Comparison of ENCODE assay signal across 17 cellular contexts in the genomic region with DNA sequence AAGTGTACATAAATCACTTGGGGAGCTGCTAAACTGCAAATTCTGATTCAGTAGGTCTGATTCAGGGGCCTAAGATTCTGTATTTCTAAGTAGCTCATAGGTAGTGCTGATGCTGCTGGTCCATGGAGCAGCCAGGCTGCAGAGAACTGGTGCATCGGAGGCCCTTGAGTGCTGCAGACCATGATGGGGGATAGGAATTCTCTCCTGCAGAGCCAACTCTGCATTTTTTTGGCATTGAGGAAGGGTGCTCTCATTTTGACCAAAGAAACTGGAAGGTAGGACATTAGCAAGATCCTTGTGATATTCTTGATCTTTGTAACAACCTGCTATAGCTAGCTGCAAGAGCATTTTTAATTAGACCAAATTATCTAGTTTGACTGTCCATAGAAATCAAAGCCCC. TPM values are rescaled to one million over a fixed set of nuclear protein-coding genes. Genes with fewer than 3 reads are reported as not detected.
DNase-seq lines count a peak whose midpoint lies in the region; ATAC-seq, FAIRE-seq and TF ChIP-seq lines count a peak whose summit lies in the region.
"Had no signal": no experiment of that assay in that cellular context is flagged by ENCODE, and none has a peak within 500 bp of the region (broad histone marks: within the 10 kb centered on the region; RNA-seq: fewer than 3 reads in every experiment).

No MANE protein-coding gene starts in this region.

- peak; percentile 53 for FAIRE-seq in GM12892 (lab: Jason Lieb, UNC)
- peak; percentile 15 for FAIRE-seq in K562 (lab: Jason Lieb, UNC)

- peak overlapping the region; percentile 31 for H3K27ac ChIP-seq in AG04450 (ENCODE audit: low read depth, low read length)
- H3K27ac ChIP-seq in K562 (ENCODE audit: extremely low read depth, low read depth, low read length), result no peak overlapping the region; the same call in 2 of the 3 replicates
- peak overlapping the region; percentile 90 for H3K27ac ChIP-seq in naive thymus-derived CD4-positive, alpha-beta T cell (ENCODE audit: low read depth, low read length)
- H3K27ac ChIP-seq in breast epithelium, result peak overlapping the region in 1 of 2 donors; percentile 19
- H3K27ac ChIP-seq: epithelial cell of prostate, ovary had no signal

- no peaks in the 10 kb centered on the region for H3K9me1 ChIP-seq in K562 (ENCODE audit: control insufficient read depth, insufficient read depth, low read length)

- H3K79me2 ChIP-seq in K562 (ENCODE audit: control insufficient read depth, insufficient read depth, low read length), result peaks cover 55% of the 10 kb centered on the region

- no peak overlapping the region for H3K4me2 ChIP-seq in K562 (ENCODE audit: insufficient read depth, low read length)

- H3K4me1 ChIP-seq in K562 (replicated peaks in 1 of 2; ENCODE audit: control insufficient read depth in 2 of 2, insufficient read depth in 2 of 2, low read length in 2 of 2), result peaks cover 18 to 21% of the 10 kb centered on the region in 2 experiments
- H3K4me1 ChIP-seq in naive thymus-derived CD4-positive, alpha-beta T cell (ENCODE audit: control insufficient read depth in 2 of 2, insufficient read depth in 2 of 2, low read length in 2 of 2), result peaks cover 0 to 8% of the 10 kb centered on the region in 2 donors
- peaks cover 0 to 3% of the 10 kb centered on the region in 2 donors for H3K4me1 ChIP-seq in breast epithelium

- peaks cover 20 to 41% (median 26%) of the 10 kb centered on the region in 7 donors for H3K4me1 Mint-ChIP-seq in naive thymus-derived CD4-positive, alpha-beta T cell

- no peak for ATAC-seq in K562
- no peak for ATAC-seq in naive thymus-derived CD4-positive, alpha-beta T cell
- no peak for ATAC-seq in GM19324 (IDR thresholded peaks at IDR 0.05; ENCODE audit: low FRiP score, unreplicated experiment)

- no peak for TF ChIP-seq EP300 in K562 (IDR thresholded peaks at IDR 0.05; ENCODE audit: low read length)

- DNase-seq in AG04450 (ENCODE audit: low read depth, low spot score), result no peak
- no peak for DNase-seq in GM12892 (ENCODE audit: insufficient read length)
- DNase-seq in K562 (ENCODE audit: extremely low read depth in 1 of 4, low spot score in 3 of 4), result no peak
- no peak for DNase-seq in naive thymus-derived CD4-positive, alpha-beta T cell
- DNase-seq in breast epithelium (ENCODE audit: low spot score in 2 of 2), result no peak
- no peak for DNase-seq in medulla oblongata (ENCODE audit: extremely low spot score)
- DNase-seq in NCI-H128 (lab: John Stamatoyannopoulos, UW; ENCODE audit: unreplicated experiment), result no peak
- DNase-seq: activated CD4-positive, alpha-beta T cell treated with anti-CD3 and anti-CD28 coated beads for 1 hour; hippocampal formation; NCI-H2171 treated with DMSO at 0.1 percent for 48 hours; ovary; stimulated activated CD4-positive, alpha-beta T cell treated with anti-CD3 and anti-CD28 coated beads, Interleukin-1b, Interleukin-23, amount 100 ng/mL, for 48 hours; stimulated activated CD8-positive, alpha-beta memory T cell treated with anti-CD3 and anti-CD28 coated beads, Interleukin-4, amount 100 ng/mL, for 48 hours; SW 1271 had no signal

- no peak overlapping the region for H3K9ac ChIP-seq in K562 (ENCODE audit: insufficient read depth in 1 of 2, low read depth in 2 of 2, low read length in 2 of 2)

- H4K20me1 ChIP-seq in K562 (replicated peaks; ENCODE audit: control insufficient read depth, insufficient read depth, low read length), result no peaks in the 10 kb centered on the region

- peaks cover 0 to 28% (median 11%) of the 10 kb centered on the region in 5 donors for H3K27me3 Mint-ChIP-seq in naive thymus-derived CD4-positive, alpha-beta T cell

- peak overlapping the region in 9 of 10 donors; percentile 47 to 73 (median 67) for H3K4me3 Mint-ChIP-seq in naive thymus-derived CD4-positive, alpha-beta T cell

- TF ChIP-seq RAD21 in K562 (CRISPR knock-in tag; conservative IDR thresholded peaks at IDR 0.05 in 1 of 2, IDR thresholded peaks at IDR 0.05 in 1 of 2), result no peak

- H3K36me3 Mint-ChIP-seq in naive thymus-derived CD4-positive, alpha-beta T cell, result peaks cover 0 to 24% (median 8%) of the 10 kb centered on the region in 5 donors

- in situ Hi-C loops in K562 (cut with MboI), result no loop called here

- 81% methylated on average over 1 of the region's 1 CpG for WGBS in K562 (ENCODE audit: insufficient coverage, low coverage, missing lambda C conversion rate)

- no TSS peak for BruUV-seq in K562 (replicated peaks; lab: Mats Ljungman, UMichigan)

- no peak for TF ChIP-seq POLR2A in GM12892 (IDR thresholded peaks at IDR 0.05; ENCODE audit: low read depth, low read length)
- peak; percentile 25; the same call in 1 of the 2 replicates for TF ChIP-seq POLR2A in K562 (conservative IDR thresholded peaks at IDR 0.05)
- TF ChIP-seq POLR2A in breast epithelium (IDR thresholded peaks at IDR 0.05), result no peak

- H3K4me3 ChIP-seq in AG04450 (ENCODE audit: low read depth, low read length) (peak overlapping the region; percentile 87; the same call in 1 of the 2 replicates), K562 (no peak overlapping the region), breast epithelium (no peak overlapping the region)
- no peak overlapping the region for H3K4me3 ChIP-seq in naive thymus-derived CD4-positive, alpha-beta T cell (ENCODE audit: low read length)
- H3K4me3 ChIP-seq: ovary had no signal

- no peaks in the 10 kb centered on the region for H3K9me3 Mint-ChIP-seq in naive thymus-derived CD4-positive, alpha-beta T cell

- no peak overlapping the region for H2AFZ ChIP-seq in K562 (ENCODE audit: low read depth, low read length)

- no peak for TF ChIP-seq CTCF in AG04450 (IDR thresholded peaks at IDR 0.05; ENCODE audit: low read depth, low read length)
- TF ChIP-seq CTCF in K562 (IDR thresholded peaks at IDR 0.05 in 2 of 3, conservative IDR thresholded peaks at IDR 0.05 in 1 of 3; ENCODE audit: insufficient read depth in 2 of 3, low read depth in 1 of 3, low read length in 3 of 3), result no peak
- no peak for TF ChIP-seq CTCF in breast epithelium (IDR thresholded peaks at IDR 0.05)

- H3K27me3 ChIP-seq in AG04450 (ENCODE audit: control insufficient read depth, insufficient read depth, low read length) (no peaks in the 10 kb centered on the region), K562 (ENCODE audit: control insufficient read depth in 2 of 2, insufficient read depth in 2 of 2, low read length in 2 of 2) (no peaks in the 10 kb centered on the region), breast epithelium (peaks cover 0 to 14% of the 10 kb centered on the region in 2 donors)
- no peaks in the 10 kb centered on the region for H3K27me3 ChIP-seq in naive thymus-derived CD4-positive, alpha-beta T cell (ENCODE audit: control insufficient read depth in 2 of 2, insufficient read depth in 2 of 2, low read length in 2 of 2)
- H3K27me3 ChIP-seq: ovary, vagina had no signal

- H3K9me3 ChIP-seq in AG04450 (ENCODE audit: control insufficient read depth, insufficient read depth, low read length), result no peaks in the 10 kb centered on the region; the same call in 1 of the 2 replicates
- no peaks in the 10 kb centered on the region for H3K9me3 ChIP-seq in K562 (replicated peaks; ENCODE audit: control insufficient read depth, insufficient read depth, low read depth, low read length)
- no peaks in the 10 kb centered on the region for H3K9me3 ChIP-seq in naive thymus-derived CD4-positive, alpha-beta T cell (ENCODE audit: control insufficient read depth in 2 of 3, low read length in 3 of 3)
- H3K9me3 ChIP-seq in breast epithelium, result no peaks in the 10 kb centered on the region
- H3K9me3 ChIP-seq: ovary, vagina had no signal

- CTCF ChIA-PET in AG04450 (lab: Charles Lee) (interaction anchor here (1.2 to 2.3 kb wide), 4 partner anchors 18 to 189 kb away, joined by 4 to 16 read pairs (median 12); no protein-coding TSS in a partner anchor), K562 (lab: Yijun Ruan, JAX; ENCODE audit: low intra/inter-chr PET ratio) (no interaction called here)
- CTCF ChIA-PET in naive thymus-derived CD4-positive, alpha-beta T cell (lab: Charles Lee), result interaction anchor here (0.6 to 1.2 kb wide), 5 partner anchors 12 to 297 kb away, joined by 3 read pairs; no protein-coding TSS in a partner anchor

- H3K27ac Mint-ChIP-seq in naive thymus-derived CD4-positive, alpha-beta T cell, result peak overlapping the region; percentile 32 to 99 (median 77)

- intact Hi-C loops in K562 (cut with micrococcal nuclease) (loop anchor here (5.0 kb wide), 1 partner anchor 48 kb away; no protein-coding TSS in a partner anchor), breast epithelium (cut with DNase I; ENCODE audit: low total_unique reads) (loop anchor here (5.0 kb wide), 1 partner anchor 37 kb away; the partner anchor contains the start of gene HOXB4)
- intact Hi-C loops in naive thymus-derived CD4-positive, alpha-beta T cell (cut with micrococcal nuclease), result loop anchor here (5.0 to 10.0 kb wide), 5 partner anchors 48 to 355 kb away; partner anchors contain the start of gene ATP5MC1 (in 1 of the 2)

- POLR2A ChIA-PET in AG04450 (lab: Yijun Ruan, JAX), result interaction anchor here (0.9 to 1.8 kb wide), 7 partner anchors 19 to 57 kb away, joined by 3 to 8 read pairs (median 4); no protein-coding TSS in a partner anchor
- POLR2A ChIA-PET in K562 (lab: Yijun Ruan, JAX), result interaction anchor here (0.6 to 1.9 kb wide), 3 partner anchors 11 to 97 kb away, joined by 3 to 7 read pairs (median 3); no protein-coding TSS in a partner anchor
- POLR2A ChIA-PET in naive thymus-derived CD4-positive, alpha-beta T cell (lab: Charles Lee), result interaction anchor here (0.8 to 3.2 kb wide), 12 partner anchors 9 to 188 kb away, joined by 3 to 20 read pairs (median 4); no protein-coding TSS in a partner anchor

- H3K36me3 ChIP-seq in K562 (ENCODE audit: control insufficient read depth, insufficient read depth, low read length), result peaks cover 20% of the 10 kb centered on the region; the same call in 1 of the 3 replicates
- H3K36me3 ChIP-seq in naive thymus-derived CD4-positive, alpha-beta T cell (ENCODE audit: control insufficient read depth in 2 of 3, insufficient read depth in 3 of 3, low read length in 3 of 3), result peaks cover 0 to 5% (median 0%) of the 10 kb centered on the region in 3 experiments
- H3K36me3 ChIP-seq in breast epithelium, result no peaks in the 10 kb centered on the region
- H3K36me3 ChIP-seq: ovary, vagina had no signal

RNA-seq across cellular contexts. Expression of gene HOXB2, which starts 4.7 kb away (rescaled TPM):
- polyA plus RNA-seq in AG04450 (2011; rRNA removed) (16.3 and 17.9 TPM in 2 replicates), K562 (2011; rRNA removed) (15.9 and 16.4 TPM in 2 replicates), K562 (2014; fragmentation: Illumina TruSeq; extraction: Trizol) (32.5 and 32.6 TPM in 2 replicates), K562 (2014; fragmentation: Nextera tagmentation; extraction: Ambion mirVana) (1 to 10 TPM; 2.1 to 3.1 TPM), K562 (2014; rRNA removed) (66.4 and 97.7 TPM in 2 replicates)
- 7.4 and 10.2 TPM in 2 replicates for polyA minus RNA-seq in AG04450 (2011; rRNA and poly(A)+ RNA removed)
- 2.8 TPM for polyA plus RNA-seq in GM12892 (2012; ENCODE audit: missing spikeins)
- 18.7 and 27.7 TPM in 2 replicates for total RNA-seq in K562 (2011; cell fraction: chromatin; rRNA removed; ENCODE audit: low replicate concordance)
- total RNA-seq in K562 (2011; cell fraction: nucleolus; rRNA removed), result 34.9 and 41.4 TPM in 2 replicates
- total RNA-seq in K562 (2011; cell fraction: nucleoplasm; rRNA removed), result 30.6 and 32.7 TPM in 2 replicates
- total RNA-seq in K562 (2014; rRNA removed) (35.0 and 42.1 TPM in 2 replicates), K562 (2014; rRNA removed; fragmentation: Illumina TruSeq; extraction: Trizol) (13.0 and 16.9 TPM in 2 replicates), K562 (2015; rRNA removed; fragmentation: Illumina TruSeq; extraction: Trizol) (21.2 and 22.2 TPM in 2 replicates), K562 (2021) (74.2 and 75.5 TPM in 2 replicates), breast epithelium (10 to 100 TPM; 13.6 to 36.4 (median 19.6) TPM)
- 24.2 and 53.7 TPM in 2 replicates for polyA plus RNA-seq in K562 (2011; cell fraction: cytosol; rRNA removed)
- polyA plus RNA-seq in K562 (2011; cell fraction: nucleus; rRNA removed), result 43.7 and 75.1 TPM in 2 replicates
- polyA plus RNA-seq in K562 (2012), result 50.1 and 61.9 TPM in 2 replicates
- polyA minus RNA-seq in K562 (2011; rRNA and poly(A)+ RNA removed), result 5.8 and 6.4 TPM in 2 replicates
- 7.7 and 8.4 TPM in 2 replicates for polyA minus RNA-seq in K562 (2011; cell fraction: cytosol; rRNA and poly(A)+ RNA removed)
- polyA minus RNA-seq in K562 (2011; cell fraction: nucleus; rRNA and poly(A)+ RNA removed), result 21.1 and 32.0 TPM in 2 replicates
- total RNA-seq in naive thymus-derived CD4-positive, alpha-beta T cell, result 10 to 100 TPM in 4 of 5 experiments, 1 to 10 TPM in 1; 3.4 to 46.9 (median 34.2) TPM
- 10 to 100 TPM in 1 of 2 donors, 1 to 10 TPM in 1; 9.7 to 23.1 TPM for polyA plus RNA-seq in naive thymus-derived CD4-positive, alpha-beta T cell

RNA-seq across cellular contexts. Expression of gene HOXB1, which starts 9.4 kb away (rescaled TPM):
- polyA plus RNA-seq in AG04450 (2011; rRNA removed) (not detected in 2 replicates), K562 (2011; rRNA removed) (0.04 TPM in 1 of 2 replicates, not detected in the other), K562 (2014; fragmentation: Illumina TruSeq; extraction: Trizol) (not detected in 2 replicates), K562 (2014; fragmentation: Nextera tagmentation; extraction: Ambion mirVana) (not detected), K562 (2014; rRNA removed) (not detected in 2 replicates)
- polyA minus RNA-seq in AG04450 (2011; rRNA and poly(A)+ RNA removed), result not detected in 2 replicates
- polyA plus RNA-seq in GM12892 (2012; ENCODE audit: missing spikeins), result not detected
- not detected in 2 replicates for total RNA-seq in K562 (2011; cell fraction: chromatin; rRNA removed; ENCODE audit: low replicate concordance)
- total RNA-seq in K562 (2011; cell fraction: nucleolus; rRNA removed), result not detected in 2 replicates
- not detected in 2 replicates for total RNA-seq in K562 (2011; cell fraction: nucleoplasm; rRNA removed)
- total RNA-seq in K562 (2014; rRNA removed) (not detected in 2 replicates), K562 (2014; rRNA removed; fragmentation: Illumina TruSeq; extraction: Trizol) (not detected in 2 replicates), K562 (2015; rRNA removed; fragmentation: Illumina TruSeq; extraction: Trizol) (not detected in 2 replicates), K562 (2021) (not detected in 2 replicates), breast epithelium (not detected)
- not detected in 2 replicates for polyA plus RNA-seq in K562 (2011; cell fraction: cytosol; rRNA removed)
- not detected in 2 replicates for polyA plus RNA-seq in K562 (2011; cell fraction: nucleus; rRNA removed)
- not detected in 2 replicates for polyA plus RNA-seq in K562 (2012)
- polyA minus RNA-seq in K562 (2011; rRNA and poly(A)+ RNA removed), result not detected in 2 replicates
- polyA minus RNA-seq in K562 (2011; cell fraction: cytosol; rRNA and poly(A)+ RNA removed), result not detected in 2 replicates
- polyA minus RNA-seq in K562 (2011; cell fraction: nucleus; rRNA and poly(A)+ RNA removed), result not detected in 2 replicates
- not detected for total RNA-seq in naive thymus-derived CD4-positive, alpha-beta T cell
- not detected for polyA plus RNA-seq in naive thymus-derived CD4-positive, alpha-beta T cell
- total RNA-seq: ovary, vagina had no signal
- polyA plus RNA-seq: ovary had no signal

RNA-seq across cellular contexts. Expression of gene HOXB4, which starts 37.9 kb away (rescaled TPM):
- polyA plus RNA-seq in AG04450 (2011; rRNA removed), result 5.8 and 6.1 TPM in 2 replicates
- 8.2 and 9.9 TPM in 2 replicates for polyA minus RNA-seq in AG04450 (2011; rRNA and poly(A)+ RNA removed)
- 2.7 TPM for polyA plus RNA-seq in GM12892 (2012; ENCODE audit: missing spikeins)
- total RNA-seq in K562 (2011; cell fraction: chromatin; rRNA removed; ENCODE audit: low replicate concordance), result 46.4 and 55.0 TPM in 2 replicates
- 33.6 and 35.9 TPM in 2 replicates for total RNA-seq in K562 (2011; cell fraction: nucleolus; rRNA removed)
- 34.9 and 40.6 TPM in 2 replicates for total RNA-seq in K562 (2011; cell fraction: nucleoplasm; rRNA removed)
- 23.9 and 26.4 TPM in 2 replicates for total RNA-seq in K562 (2014; rRNA removed)
- 10.6 and 10.8 TPM in 2 replicates for total RNA-seq in K562 (2014; rRNA removed; fragmentation: Illumina TruSeq; extraction: Trizol)
- total RNA-seq in K562 (2015; rRNA removed; fragmentation: Illumina TruSeq; extraction: Trizol), result 14.6 and 14.9 TPM in 2 replicates
- 33.2 and 34.9 TPM in 2 replicates for total RNA-seq in K562 (2021)
- polyA plus RNA-seq in K562 (2011; rRNA removed), result 9.2 and 13.0 TPM in 2 replicates
- 10.4 and 12.6 TPM in 2 replicates for polyA plus RNA-seq in K562 (2011; cell fraction: cytosol; rRNA removed)
- 44.4 and 69.1 TPM in 2 replicates for polyA plus RNA-seq in K562 (2011; cell fraction: nucleus; rRNA removed)
- 16.3 and 24.5 TPM in 2 replicates for polyA plus RNA-seq in K562 (2012)
- polyA plus RNA-seq in K562 (2014; fragmentation: Illumina TruSeq; extraction: Trizol), result 27.5 and 30.2 TPM in 2 replicates
- 1 to 10 TPM; 1.6 to 2.6 TPM for polyA plus RNA-seq in K562 (2014; fragmentation: Nextera tagmentation; extraction: Ambion mirVana)
- 22.5 and 27.2 TPM in 2 replicates for polyA plus RNA-seq in K562 (2014; rRNA removed)
- polyA minus RNA-seq in K562 (2011; rRNA and poly(A)+ RNA removed), result 4.4 and 4.6 TPM in 2 replicates
- polyA minus RNA-seq in K562 (2011; cell fraction: cytosol; rRNA and poly(A)+ RNA removed), result 5.2 and 7.6 TPM in 2 replicates
- polyA minus RNA-seq in K562 (2011; cell fraction: nucleus; rRNA and poly(A)+ RNA removed), result 14.8 and 17.5 TPM in 2 replicates
- 1 to 10 TPM in 4 of 5 experiments, under 1 TPM in 1; 0.34 to 7.9 (median 2.4) TPM for total RNA-seq in naive thymus-derived CD4-positive, alpha-beta T cell
- not detected for polyA plus RNA-seq in naive thymus-derived CD4-positive, alpha-beta T cell
- total RNA-seq in breast epithelium, result 1 to 10 TPM; 2.2 to 7.5 (median 2.3) TPM

RNA-seq across cellular contexts. Expression of gene HOXB3, which starts 49.8 kb away (rescaled TPM):
- polyA plus RNA-seq in AG04450 (2011; rRNA removed) (28.3 and 33.0 TPM in 2 replicates), K562 (2011; rRNA removed) (15.7 and 21.5 TPM in 2 replicates), K562 (2014; fragmentation: Illumina TruSeq; extraction: Trizol) (23.5 and 27.0 TPM in 2 replicates), K562 (2014; fragmentation: Nextera tagmentation; extraction: Ambion mirVana) (1 to 10 TPM; 2.4 to 2.5 TPM), K562 (2014; rRNA removed) (33.0 and 41.3 TPM in 2 replicates)
- polyA minus RNA-seq in AG04450 (2011; rRNA and poly(A)+ RNA removed), result 12.3 and 12.5 TPM in 2 replicates
- 4.5 TPM for polyA plus RNA-seq in GM12892 (2012; ENCODE audit: missing spikeins)
- 75.2 and 108 TPM in 2 replicates for total RNA-seq in K562 (2011; cell fraction: chromatin; rRNA removed; ENCODE audit: low replicate concordance)
- total RNA-seq in K562 (2011; cell fraction: nucleolus; rRNA removed), result 47.0 and 47.2 TPM in 2 replicates
- 90.9 and 153 TPM in 2 replicates for total RNA-seq in K562 (2011; cell fraction: nucleoplasm; rRNA removed)
- total RNA-seq in K562 (2014; rRNA removed) (11.8 and 17.2 TPM in 2 replicates), K562 (2014; rRNA removed; fragmentation: Illumina TruSeq; extraction: Trizol) (20.2 and 21.2 TPM in 2 replicates), K562 (2015; rRNA removed; fragmentation: Illumina TruSeq; extraction: Trizol) (24.7 and 28.1 TPM in 2 replicates), K562 (2021) (22.7 and 28.3 TPM in 2 replicates), breast epithelium (10 to 100 TPM; 13.8 to 36.7 (median 14.4) TPM)
- 11.5 and 17.9 TPM in 2 replicates for polyA plus RNA-seq in K562 (2011; cell fraction: cytosol; rRNA removed)
- 93.6 and 118 TPM in 2 replicates for polyA plus RNA-seq in K562 (2011; cell fraction: nucleus; rRNA removed)
- 19.2 and 37.9 TPM in 2 replicates for polyA plus RNA-seq in K562 (2012)
- polyA minus RNA-seq in K562 (2011; rRNA and poly(A)+ RNA removed), result 5.3 and 9.5 TPM in 2 replicates
- polyA minus RNA-seq in K562 (2011; cell fraction: cytosol; rRNA and poly(A)+ RNA removed), result 3.6 and 5.7 TPM in 2 replicates
- polyA minus RNA-seq in K562 (2011; cell fraction: nucleus; rRNA and poly(A)+ RNA removed), result 29.2 and 37.0 TPM in 2 replicates
- total RNA-seq in naive thymus-derived CD4-positive, alpha-beta T cell, result 10 to 100 TPM in 1 of 5 experiments, 1 to 10 TPM in 3, under 1 TPM in 1; 0.48 to 14.6 (median 7.1) TPM
- under 1 TPM in 1 of 2 donors, not detected in 1; 0.11 TPM for polyA plus RNA-seq in naive thymus-derived CD4-positive, alpha-beta T cell

RNA-seq across cellular contexts. Expression of gene HOXB5, which starts 53.4 kb away (rescaled TPM):
- polyA plus RNA-seq in AG04450 (2011; rRNA removed) (9.4 and 9.8 TPM in 2 replicates), K562 (2011; rRNA removed) (0.36 and 0.87 TPM in 2 replicates), K562 (2014; fragmentation: Illumina TruSeq; extraction: Trizol) (1.4 and 1.5 TPM in 2 replicates), K562 (2014; fragmentation: Nextera tagmentation; extraction: Ambion mirVana) (under 1 TPM; 0.24 to 0.25 TPM), K562 (2014; rRNA removed) (2.7 and 3.2 TPM in 2 replicates)
- polyA minus RNA-seq in AG04450 (2011; rRNA and poly(A)+ RNA removed), result 4.2 and 4.4 TPM in 2 replicates
- polyA plus RNA-seq in GM12892 (2012; ENCODE audit: missing spikeins), result not detected
- 4.9 and 5.1 TPM in 2 replicates for total RNA-seq in K562 (2011; cell fraction: chromatin; rRNA removed; ENCODE audit: low replicate concordance)
- 1.8 and 2.0 TPM in 2 replicates for total RNA-seq in K562 (2011; cell fraction: nucleolus; rRNA removed)
- total RNA-seq in K562 (2011; cell fraction: nucleoplasm; rRNA removed), result 2.4 and 3.7 TPM in 2 replicates
- total RNA-seq in K562 (2014; rRNA removed) (0.27 and 0.57 TPM in 2 replicates), K562 (2014; rRNA removed; fragmentation: Illumina TruSeq; extraction: Trizol) (0.38 and 0.65 TPM in 2 replicates), K562 (2015; rRNA removed; fragmentation: Illumina TruSeq; extraction: Trizol) (0.75 and 0.80 TPM in 2 replicates), K562 (2021) (2.4 and 2.6 TPM in 2 replicates), breast epithelium (1 to 10 TPM in 2 of 3 donors, under 1 TPM in 1; 0.44 to 2.0 (median 1.4) TPM)
- 0.36 and 0.52 TPM in 2 replicates for polyA plus RNA-seq in K562 (2011; cell fraction: cytosol; rRNA removed)
- 3.7 TPM in 2 replicates for polyA plus RNA-seq in K562 (2011; cell fraction: nucleus; rRNA removed)
- polyA plus RNA-seq in K562 (2012), result 2.9 and 6.4 TPM in 2 replicates
- polyA minus RNA-seq in K562 (2011; rRNA and poly(A)+ RNA removed), result 0.11 and 0.15 TPM in 2 replicates
- 0.38 and 0.82 TPM in 2 replicates for polyA minus RNA-seq in K562 (2011; cell fraction: cytosol; rRNA and poly(A)+ RNA removed)
- polyA minus RNA-seq in K562 (2011; cell fraction: nucleus; rRNA and poly(A)+ RNA removed), result 0.54 and 1.1 TPM in 2 replicates
- total RNA-seq in naive thymus-derived CD4-positive, alpha-beta T cell, result not detected
- polyA plus RNA-seq in naive thymus-derived CD4-positive, alpha-beta T cell, result not detected
